In genomic region chrX:38327007-38327774, GRCh38 we compare ENCODE assay signal across 1 cellular context.
TF ChIP-seq lines count a peak whose summit lies in the region.

A gene with protein sequence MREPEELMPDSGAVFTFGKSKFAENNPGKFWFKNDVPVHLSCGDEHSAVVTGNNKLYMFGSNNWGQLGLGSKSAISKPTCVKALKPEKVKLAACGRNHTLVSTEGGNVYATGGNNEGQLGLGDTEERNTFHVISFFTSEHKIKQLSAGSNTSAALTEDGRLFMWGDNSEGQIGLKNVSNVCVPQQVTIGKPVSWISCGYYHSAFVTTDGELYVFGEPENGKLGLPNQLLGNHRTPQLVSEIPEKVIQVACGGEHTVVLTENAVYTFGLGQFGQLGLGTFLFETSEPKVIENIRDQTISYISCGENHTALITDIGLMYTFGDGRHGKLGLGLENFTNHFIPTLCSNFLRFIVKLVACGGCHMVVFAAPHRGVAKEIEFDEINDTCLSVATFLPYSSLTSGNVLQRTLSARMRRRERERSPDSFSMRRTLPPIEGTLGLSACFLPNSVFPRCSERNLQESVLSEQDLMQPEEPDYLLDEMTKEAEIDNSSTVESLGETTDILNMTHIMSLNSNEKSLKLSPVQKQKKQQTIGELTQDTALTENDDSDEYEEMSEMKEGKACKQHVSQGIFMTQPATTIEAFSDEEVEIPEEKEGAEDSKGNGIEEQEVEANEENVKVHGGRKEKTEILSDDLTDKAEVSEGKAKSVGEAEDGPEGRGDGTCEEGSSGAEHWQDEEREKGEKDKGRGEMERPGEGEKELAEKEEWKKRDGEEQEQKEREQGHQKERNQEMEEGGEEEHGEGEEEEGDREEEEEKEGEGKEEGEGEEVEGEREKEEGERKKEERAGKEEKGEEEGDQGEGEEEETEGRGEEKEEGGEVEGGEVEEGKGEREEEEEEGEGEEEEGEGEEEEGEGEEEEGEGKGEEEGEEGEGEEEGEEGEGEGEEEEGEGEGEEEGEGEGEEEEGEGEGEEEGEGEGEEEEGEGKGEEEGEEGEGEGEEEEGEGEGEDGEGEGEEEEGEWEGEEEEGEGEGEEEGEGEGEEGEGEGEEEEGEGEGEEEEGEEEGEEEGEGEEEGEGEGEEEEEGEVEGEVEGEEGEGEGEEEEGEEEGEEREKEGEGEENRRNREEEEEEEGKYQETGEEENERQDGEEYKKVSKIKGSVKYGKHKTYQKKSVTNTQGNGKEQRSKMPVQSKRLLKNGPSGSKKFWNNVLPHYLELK (minus strand): TSS chrX:38327509. CDS start chrX:38327367, 142 bp downstream.

TF ChIP-seq in K562, 482 proteins besides CTCF, POLR2A, EP300 and RAD21 (continued from another document and continues in another):
- no peak for TF ChIP-seq SLC30A9 (CRISPR knock-in tag; IDR thresholded peaks at IDR 0.05)
- TF ChIP-seq CBX1 (IDR thresholded peaks at IDR 0.05; ENCODE audit: low read depth), result peak; percentile 33; the same call in 1 of the 2 replicates
- no peak for TF ChIP-seq E2F3 (CRISPR knock-in tag; IDR thresholded peaks at IDR 0.05)
- TF ChIP-seq, protein P1, sequence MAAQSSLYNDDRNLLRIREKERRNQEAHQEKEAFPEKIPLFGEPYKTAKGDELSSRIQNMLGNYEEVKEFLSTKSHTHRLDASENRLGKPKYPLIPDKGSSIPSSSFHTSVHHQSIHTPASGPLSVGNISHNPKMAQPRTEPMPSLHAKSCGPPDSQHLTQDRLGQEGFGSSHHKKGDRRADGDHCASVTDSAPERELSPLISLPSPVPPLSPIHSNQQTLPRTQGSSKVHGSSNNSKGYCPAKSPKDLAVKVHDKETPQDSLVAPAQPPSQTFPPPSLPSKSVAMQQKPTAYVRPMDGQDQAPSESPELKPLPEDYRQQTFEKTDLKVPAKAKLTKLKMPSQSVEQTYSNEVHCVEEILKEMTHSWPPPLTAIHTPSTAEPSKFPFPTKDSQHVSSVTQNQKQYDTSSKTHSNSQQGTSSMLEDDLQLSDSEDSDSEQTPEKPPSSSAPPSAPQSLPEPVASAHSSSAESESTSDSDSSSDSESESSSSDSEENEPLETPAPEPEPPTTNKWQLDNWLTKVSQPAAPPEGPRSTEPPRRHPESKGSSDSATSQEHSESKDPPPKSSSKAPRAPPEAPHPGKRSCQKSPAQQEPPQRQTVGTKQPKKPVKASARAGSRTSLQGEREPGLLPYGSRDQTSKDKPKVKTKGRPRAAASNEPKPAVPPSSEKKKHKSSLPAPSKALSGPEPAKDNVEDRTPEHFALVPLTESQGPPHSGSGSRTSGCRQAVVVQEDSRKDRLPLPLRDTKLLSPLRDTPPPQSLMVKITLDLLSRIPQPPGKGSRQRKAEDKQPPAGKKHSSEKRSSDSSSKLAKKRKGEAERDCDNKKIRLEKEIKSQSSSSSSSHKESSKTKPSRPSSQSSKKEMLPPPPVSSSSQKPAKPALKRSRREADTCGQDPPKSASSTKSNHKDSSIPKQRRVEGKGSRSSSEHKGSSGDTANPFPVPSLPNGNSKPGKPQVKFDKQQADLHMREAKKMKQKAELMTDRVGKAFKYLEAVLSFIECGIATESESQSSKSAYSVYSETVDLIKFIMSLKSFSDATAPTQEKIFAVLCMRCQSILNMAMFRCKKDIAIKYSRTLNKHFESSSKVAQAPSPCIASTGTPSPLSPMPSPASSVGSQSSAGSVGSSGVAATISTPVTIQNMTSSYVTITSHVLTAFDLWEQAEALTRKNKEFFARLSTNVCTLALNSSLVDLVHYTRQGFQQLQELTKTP (IDR thresholded peaks at IDR 0.05; ENCODE audit: low read depth in 1 of 2, partially characterized antibody in 2 of 2), result no peak
- no peak for TF ChIP-seq ZKSCAN3 (CRISPR knock-in tag; IDR thresholded peaks at IDR 0.05)
- TF ChIP-seq ZBTB34 (CRISPR knock-in tag; IDR thresholded peaks at IDR 0.05), result no peak
- no peak for TF ChIP-seq ZNF655 (CRISPR knock-in tag; IDR thresholded peaks at IDR 0.05)
- TF ChIP-seq ZNF134 (CRISPR knock-in tag; conservative IDR thresholded peaks at IDR 0.05), result no peak
- TF ChIP-seq ZNF431 (CRISPR knock-in tag; IDR thresholded peaks at IDR 0.05), result no peak
- no peak for TF ChIP-seq STAT5A (IDR thresholded peaks at IDR 0.05; ENCODE audit: borderline replicate concordance, low read length)
- TF ChIP-seq BACH1 (tag; IDR thresholded peaks at IDR 0.05), result no peak
- TF ChIP-seq MTA1 (IDR thresholded peaks at IDR 0.05; ENCODE audit: borderline replicate concordance), result no peak
- TF ChIP-seq TAF1 (IDR thresholded peaks at IDR 0.05; ENCODE audit: control insufficient read depth, extremely low read depth, insufficient read depth, low read length, severe bottlenecking), result peak; percentile 54
- TF ChIP-seq L3MBTL2 (IDR thresholded peaks at IDR 0.05), result no peak
- TF ChIP-seq, protein P2, sequence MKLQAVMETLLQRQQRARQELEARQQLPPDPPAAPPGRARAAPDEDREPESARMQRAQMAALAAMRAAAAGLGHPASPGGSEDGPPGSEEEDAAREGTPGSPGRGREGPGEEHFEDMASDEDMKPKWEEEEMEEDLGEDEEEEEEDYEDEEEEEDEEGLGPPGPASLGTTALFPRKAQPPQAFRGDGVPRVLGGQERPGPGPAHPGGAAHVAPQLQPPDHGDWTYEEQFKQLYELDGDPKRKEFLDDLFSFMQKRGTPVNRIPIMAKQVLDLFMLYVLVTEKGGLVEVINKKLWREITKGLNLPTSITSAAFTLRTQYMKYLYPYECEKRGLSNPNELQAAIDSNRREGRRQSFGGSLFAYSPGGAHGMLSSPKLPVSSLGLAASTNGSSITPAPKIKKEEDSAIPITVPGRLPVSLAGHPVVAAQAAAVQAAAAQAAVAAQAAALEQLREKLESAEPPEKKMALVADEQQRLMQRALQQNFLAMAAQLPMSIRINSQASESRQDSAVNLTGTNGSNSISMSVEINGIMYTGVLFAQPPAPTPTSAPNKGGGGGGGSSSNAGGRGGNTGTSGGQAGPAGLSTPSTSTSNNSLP (IDR thresholded peaks at IDR 0.05; ENCODE audit: borderline replicate concordance, low read depth, low read length), result no peak
- TF ChIP-seq ZNF518B (CRISPR knock-in tag; IDR thresholded peaks at IDR 0.05), result no peak
- no peak for TF ChIP-seq MCM5 (IDR thresholded peaks at IDR 0.05; ENCODE audit: low read depth)
- TF ChIP-seq THRB (CRISPR knock-in tag; conservative IDR thresholded peaks at IDR 0.05), result no peak
- TF ChIP-seq RFX7 (CRISPR knock-in tag; IDR thresholded peaks at IDR 0.05), result no peak
- TF ChIP-seq ZC3H4 (CRISPR knock-in tag; IDR thresholded peaks at IDR 0.05; ENCODE audit: borderline replicate concordance), result no peak
- no peak for TF ChIP-seq ZNF584 (CRISPR knock-in tag; IDR thresholded peaks at IDR 0.05; ENCODE audit: low read depth)
- no peak for TF ChIP-seq ZNF589 (CRISPR knock-in tag; IDR thresholded peaks at IDR 0.05; ENCODE audit: low read depth)
- TF ChIP-seq CREM (IDR thresholded peaks at IDR 0.05; ENCODE audit: low read depth), result peak; percentile 74
- TF ChIP-seq ZZZ3 (IDR thresholded peaks at IDR 0.05), result no peak
- TF ChIP-seq SIRT6 (IDR thresholded peaks at IDR 0.05; ENCODE audit: low read depth, low read length), result no peak
- TF ChIP-seq U2AF2 (optimal IDR thresholded peaks at IDR 0.05; ENCODE audit: low read depth, low read length), result no peak
- no peak for TF ChIP-seq PML (IDR thresholded peaks at IDR 0.05; ENCODE audit: low read length)
- no peak for TF ChIP-seq ATF4 (CRISPR knock-in tag; IDR thresholded peaks at IDR 0.05)
- TF ChIP-seq ZBTB49 (CRISPR knock-in tag; IDR thresholded peaks at IDR 0.05; ENCODE audit: borderline replicate concordance), result no peak
- no peak for TF ChIP-seq SRSF1 (IDR thresholded peaks at IDR 0.05; ENCODE audit: low read depth, low read length)
